1 cellular context compared by ENCODE assay signal in genomic region chr15:80026310-80026709, GRCh38.
TF ChIP-seq lines count a peak whose summit lies in the region.

No MANE protein-coding gene starts in this region.

TF ChIP-seq in H1, 55 proteins besides CTCF, POLR2A, EP300 and RAD21:
- TF ChIP-seq GTF2F1 (IDR thresholded peaks at IDR 0.05; ENCODE audit: borderline replicate concordance, low read depth, low read length) (no peak), BRCA1 (IDR thresholded peaks at IDR 0.05; ENCODE audit: low read depth, low read length) (no peak), MAFK (IDR thresholded peaks at IDR 0.05; ENCODE audit: low read depth, low read length) (no peak), SIX5 (IDR thresholded peaks at IDR 0.05; ENCODE audit: low read depth, low read length) (no peak), JUN (IDR thresholded peaks at IDR 0.05; ENCODE audit: low read depth, low read length) (no peak), RBBP5 (IDR thresholded peaks at IDR 0.05; ENCODE audit: borderline replicate concordance, low read depth, low read length) (no peak), CTBP2 (IDR thresholded peaks at IDR 0.05; ENCODE audit: borderline replicate concordance, insufficient read depth, insufficient read length, low read length) (no peak), BCL11A (IDR thresholded peaks at IDR 0.05; ENCODE audit: low read depth in 2 of 2, low read length in 2 of 2) (no peak), NANOG (IDR thresholded peaks at IDR 0.05; ENCODE audit: insufficient read depth, low read depth, low read length, poor library complexity, severe bottlenecking) (no peak), POLR2AphosphoS5 (IDR thresholded peaks at IDR 0.05; ENCODE audit: low read depth, low read length) (no peak), SAP30 (IDR thresholded peaks at IDR 0.05; ENCODE audit: insufficient read depth, insufficient replicate concordance, low read length) (no peak), SRF (IDR thresholded peaks at IDR 0.05; ENCODE audit: low read depth, low read length) (no peak), SIRT6 (IDR thresholded peaks at IDR 0.05; ENCODE audit: low read length) (no peak), SUZ12 (IDR thresholded peaks at IDR 0.05; ENCODE audit: low read length) (no peak), RNF2 (IDR thresholded peaks at IDR 0.05; ENCODE audit: borderline replicate concordance, low read depth, low read length, missing control alignments, poor library complexity, severe bottlenecking) (no peak), TCF12 (IDR thresholded peaks at IDR 0.05; ENCODE audit: low read depth, low read length) (no peak)
TF ChIP-seq in H1: peak in this region for 0.
